In genomic region chr1:91004145-91004544, GRCh38 we compare ENCODE assay signal across 2 cellular contexts.
TF ChIP-seq lines count a peak whose summit lies in the region.

No MANE protein-coding gene starts in this region.

TF ChIP-seq in HepG2, 621 proteins besides CTCF, POLR2A, EP300 and RAD21:
- TF ChIP-seq ZNF687 (CRISPR knock-in tag; IDR thresholded peaks at IDR 0.05), result no peak
- 0 out of 2 replicates have a peak, but pooled peaks have one; percentile 53 for TF ChIP-seq ZNF317 (CRISPR knock-in tag; IDR thresholded peaks at IDR 0.05)
- TF ChIP-seq FOXK2 (IDR thresholded peaks at IDR 0.05), result no peak

TF ChIP-seq in WTC11, 78 proteins besides CTCF, POLR2A, EP300 and RAD21:
- peak; percentile 72 for TF ChIP-seq ZNF317 (CRISPR knock-in tag; IDR thresholded peaks at IDR 0.05; ENCODE audit: borderline replicate concordance, low read depth)
- no peak for TF ChIP-seq ATF3 (CRISPR knock-in tag; conservative IDR thresholded peaks at IDR 0.05)
- no peak for TF ChIP-seq CREB1 (CRISPR knock-in tag; IDR thresholded peaks at IDR 0.05)
